Comparison of ENCODE assay signal across 9 cellular contexts in the genomic region with DNA sequence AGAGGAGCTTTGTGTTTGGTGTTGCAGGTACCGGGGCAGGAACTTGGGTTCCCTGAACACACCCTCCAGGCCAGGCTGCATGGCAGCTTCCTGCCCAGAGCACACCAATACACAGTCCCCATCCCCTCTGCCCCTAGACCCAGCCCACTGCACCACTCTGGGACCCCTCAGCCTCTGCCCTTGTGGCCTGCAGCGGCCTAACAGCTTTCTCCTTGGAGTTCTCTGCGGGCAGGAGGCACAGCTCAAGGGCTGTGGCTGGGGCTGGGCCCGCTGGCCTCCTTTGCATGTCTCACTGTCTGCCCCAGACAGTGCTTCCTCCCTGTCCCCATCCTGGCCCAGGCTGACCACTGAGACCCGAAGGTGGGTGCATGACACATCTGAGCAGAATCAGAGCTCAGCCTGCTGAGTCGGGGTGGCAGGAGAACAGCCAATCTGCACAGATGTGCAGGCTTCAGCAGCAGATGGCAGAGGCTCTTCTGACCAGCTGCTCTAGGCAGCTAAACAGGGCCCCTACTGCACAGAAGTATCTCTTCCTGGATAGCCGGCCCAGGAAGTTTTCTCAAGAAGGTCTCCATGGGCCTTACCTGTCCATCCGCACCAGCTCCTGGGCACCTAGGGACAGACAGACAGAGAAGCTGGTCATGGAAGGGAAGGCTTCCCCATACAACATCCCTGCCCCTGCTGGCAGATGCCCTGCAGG. TPM values are rescaled to one million over a fixed set of nuclear protein-coding genes. Genes with fewer than 3 reads are reported as not detected.
DNase-seq lines count a peak whose midpoint lies in the region; ATAC-seq, FAIRE-seq and TF ChIP-seq lines count a peak whose summit lies in the region.
"Had no signal": no experiment of that assay in that cellular context is flagged by ENCODE, and none has a peak within 500 bp of the region (broad histone marks: within the 10 kb centered on the region; RNA-seq: fewer than 3 reads in every experiment).

No MANE protein-coding gene starts in this region.

- no peak for TF ChIP-seq POLR2A in HepG2 (IDR thresholded peaks at IDR 0.05; ENCODE audit: insufficient read depth in 1 of 2, low read depth in 2 of 2, low read length in 2 of 2)
- no peak for TF ChIP-seq POLR2A in transverse colon (IDR thresholded peaks at IDR 0.05)

- ATAC-seq in HepG2 (peak; percentile 37), aorta (ENCODE audit: low FRiP score) (no peak), GM19035 (IDR thresholded peaks at IDR 0.05; ENCODE audit: unreplicated experiment) (no peak)
- ATAC-seq: body of pancreas had no signal

- H3K27ac ChIP-seq in HepG2 (ENCODE audit: extremely low read length, insufficient read depth, low read length) = no peak overlapping the region
- H3K27ac ChIP-seq in transverse colon = peak overlapping the region; percentile 56 to 84 (median 78)
- no peak overlapping the region for H3K27ac ChIP-seq in aorta (ENCODE audit: low read depth in 1 of 2, low read length in 2 of 2)

- CTCF ChIA-PET in activated naive CD4-positive, alpha-beta T cell treated with anti-CD3 and anti-CD28 coated beads, Interleukin-2, amount 10 ng/mL, durations not matched to agents 7 days and 5 days (lab: Charles Lee) = interaction anchor here (0.8 to 1.7 kb wide), 9 partner anchors 9 to 59 kb away, joined by 3 to 7 read pairs (median 4); a partner anchor contains a TSS
- CTCF ChIA-PET in activated CD4-positive, alpha-beta memory T cell treated with anti-CD3 and anti-CD28 coated beads, Interleukin-2, amount 10 ng/mL, durations not matched to agents 7 days and 5 days (lab: Charles Lee) = interaction anchor here (0.7 to 2.0 kb wide), 8 partner anchors 11 to 56 kb away, joined by 3 to 13 read pairs (median 4); a partner anchor contains a TSS
- CTCF ChIA-PET in HepG2 (lab: Yijun Ruan, JAX; ENCODE audit: low intra/inter-chr PET ratio, low total read pairs) = no interaction called here

- no peaks in the 10 kb centered on the region for H3K9me3 Mint-ChIP-seq in activated naive CD4-positive, alpha-beta T cell treated with anti-CD3 and anti-CD28 coated beads, Interleukin-2, amount 10 ng/mL, durations not matched to agents 7 days and 5 days
- H3K9me3 Mint-ChIP-seq in activated CD4-positive, alpha-beta memory T cell treated with anti-CD3 and anti-CD28 coated beads, Interleukin-2, amount 10 ng/mL, durations not matched to agents 7 days and 5 days = no peaks in the 10 kb centered on the region

- peak overlapping the region; percentile 21 for H3K4me3 Mint-ChIP-seq in activated naive CD4-positive, alpha-beta T cell treated with anti-CD3 and anti-CD28 coated beads, Interleukin-2, amount 10 ng/mL, durations not matched to agents 7 days and 5 days
- H3K4me3 Mint-ChIP-seq in activated CD4-positive, alpha-beta memory T cell treated with anti-CD3 and anti-CD28 coated beads, Interleukin-2, amount 10 ng/mL, durations not matched to agents 7 days and 5 days = no peak overlapping the region

- H3K27me3 Mint-ChIP-seq in activated naive CD4-positive, alpha-beta T cell treated with anti-CD3 and anti-CD28 coated beads, Interleukin-2, amount 10 ng/mL, durations not matched to agents 7 days and 5 days = no peaks in the 10 kb centered on the region
- H3K27me3 Mint-ChIP-seq in activated CD4-positive, alpha-beta memory T cell treated with anti-CD3 and anti-CD28 coated beads, Interleukin-2, amount 10 ng/mL, durations not matched to agents 7 days and 5 days = no peaks in the 10 kb centered on the region

- POLR2A ChIA-PET in activated CD4-positive, alpha-beta memory T cell treated with anti-CD3 and anti-CD28 coated beads, Interleukin-2, amount 10 ng/mL, durations not matched to agents 7 days and 5 days (lab: Charles Lee) = interaction anchor here (0.9 to 1.9 kb wide), 8 partner anchors 10 to 39 kb away, joined by 3 to 24 read pairs (median 4); a partner anchor contains a TSS
- POLR2A ChIA-PET in HepG2 (lab: Yijun Ruan, JAX) = no interaction called here

- 26% methylated on average over 4 of the region's 8 CpGs for WGBS in HepG2 (ENCODE audit: low lambda C conversion rate)
- WGBS in transverse colon (ENCODE audit: low coverage in 1 of 2), 2 donors = 68% methylated on average over 8 of the region's 8 CpGs; no CpG with 5 or more reads in 1 of the 2 donors
- WGBS in aorta, 2 donors = 82 to 93% methylated on average over 8 of the region's 8 CpGs

- H4K20me1 ChIP-seq in HepG2 (ENCODE audit: insufficient read depth, low read length) = no peaks in the 10 kb centered on the region

- H3K79me2 ChIP-seq in HepG2 (ENCODE audit: insufficient read depth, low read length) = no peaks in the 10 kb centered on the region

- H3K4me3 ChIP-seq in HepG2 (replicated peaks in 1 of 3; ENCODE audit: insufficient read depth in 1 of 3, low read depth in 2 of 3, low read length in 3 of 3) (0 out of 6 replicates have a peak overlapping the region, but pooled peaks of 1 of the 3 experiments have one; percentile 11), transverse colon (no peak overlapping the region), aorta (ENCODE audit: low read length in 2 of 2) (no peak overlapping the region)
- H3K4me3 ChIP-seq: body of pancreas had no signal

- TF ChIP-seq EP300 in HepG2 (IDR thresholded peaks at IDR 0.05; ENCODE audit: low read depth in 2 of 2, low read length in 2 of 2) (no peak), HepG2 (CRISPR knock-in tag; IDR thresholded peaks at IDR 0.05; ENCODE audit: borderline replicate concordance) (no peak), transverse colon (IDR thresholded peaks at IDR 0.05; ENCODE audit: low read depth) (no peak)

- no TSS peak for BruUV-seq in HepG2 (replicated peaks; lab: Mats Ljungman, UMichigan)

- peaks cover 73% of the 10 kb centered on the region for H3K36me3 Mint-ChIP-seq in activated naive CD4-positive, alpha-beta T cell treated with anti-CD3 and anti-CD28 coated beads, Interleukin-2, amount 10 ng/mL, durations not matched to agents 7 days and 5 days
- H3K36me3 Mint-ChIP-seq in activated CD4-positive, alpha-beta memory T cell treated with anti-CD3 and anti-CD28 coated beads, Interleukin-2, amount 10 ng/mL, durations not matched to agents 7 days and 5 days (ENCODE audit: low read depth) = peaks cover 82% of the 10 kb centered on the region

- H3K4me1 ChIP-seq in HepG2 (ENCODE audit: insufficient read depth, low read length) (peaks cover 58% of the 10 kb centered on the region), transverse colon (peaks cover 40 to 78% (median 48%) of the 10 kb centered on the region in 4 donors), aorta (ENCODE audit: control insufficient read depth in 1 of 2, insufficient read depth in 2 of 2, low read length in 2 of 2) (no peaks in the 10 kb centered on the region)

- DNase-seq in activated naive CD4-positive, alpha-beta T cell treated with anti-CD3 and anti-CD28 coated beads, Interleukin-2, amount 10 ng/mL, durations not matched to agents 7 days and 5 days = no peak
- DNase-seq in activated naive CD4-positive, alpha-beta T cell treated with anti-CD3 and anti-CD28 coated beads, Interleukin-2, amount 50 U/mL, for 16 hours = no peak
- DNase-seq in activated CD4-positive, alpha-beta memory T cell treated with anti-CD3 and anti-CD28 coated beads, Interleukin-2, amount 10 ng/mL, durations not matched to agents 7 days and 5 days = no peak
- no peak for DNase-seq in HepG2 (ENCODE audit: low spot score)
- peak; percentile 70 for DNase-seq in transverse colon
- no peak for DNase-seq in aorta
- no peak for DNase-seq in DMS79 treated with DMSO at 0.1 percent for 48 hours (lab: John Stamatoyannopoulos, UW)

- H3K27me3 ChIP-seq in HepG2 (ENCODE audit: control insufficient read depth in 1 of 2, insufficient read depth in 2 of 2, low read length in 2 of 2) (peaks cover 3 to 36% of the 10 kb centered on the region in 2 experiments; a peak in 3 of 5 replicates), transverse colon (no peaks in the 10 kb centered on the region), aorta (ENCODE audit: control insufficient read depth in 1 of 2, insufficient read depth in 2 of 2, low read length in 1 of 2) (no peaks in the 10 kb centered on the region)
- H3K27me3 ChIP-seq: body of pancreas had no signal

- H3K9ac ChIP-seq in HepG2 (ENCODE audit: insufficient read depth, low read depth, low read length) = no peak overlapping the region

- TF ChIP-seq CTCF in HepG2 (CRISPR knock-in tag; IDR thresholded peaks at IDR 0.05) (no peak), transverse colon (IDR thresholded peaks at IDR 0.05) (no peak)

- H3K9me3 ChIP-seq in HepG2 (ENCODE audit: low read length) (no peaks in the 10 kb centered on the region), transverse colon (no peaks in the 10 kb centered on the region), aorta (ENCODE audit: control insufficient read depth, low read length) (no peaks in the 10 kb centered on the region)
- H3K9me3 ChIP-seq: body of pancreas had no signal

- FAIRE-seq in HepG2 (lab: Jason Lieb, UNC) = no peak

- no peaks in the 10 kb centered on the region for H3K36me3 ChIP-seq in HepG2 (replicated peaks in 1 of 2; ENCODE audit: control insufficient read depth in 1 of 2, insufficient read depth in 2 of 2, low read length in 2 of 2)
- H3K36me3 ChIP-seq in transverse colon = no peaks in the 10 kb centered on the region
- H3K36me3 ChIP-seq in aorta (ENCODE audit: control insufficient read depth in 1 of 2, insufficient read depth in 2 of 2, low read length in 1 of 2) = peaks cover 3 to 13% of the 10 kb centered on the region in 2 donors

- H3K4me2 ChIP-seq in HepG2 (ENCODE audit: low read depth, low read length) = peak overlapping the region; percentile 53

- peaks cover 98% of the 10 kb centered on the region for H3K4me1 Mint-ChIP-seq in activated naive CD4-positive, alpha-beta T cell treated with anti-CD3 and anti-CD28 coated beads, Interleukin-2, amount 10 ng/mL, durations not matched to agents 7 days and 5 days
- H3K4me1 Mint-ChIP-seq in activated CD4-positive, alpha-beta memory T cell treated with anti-CD3 and anti-CD28 coated beads, Interleukin-2, amount 10 ng/mL, durations not matched to agents 7 days and 5 days = peaks cover 87% of the 10 kb centered on the region

- H3K27ac Mint-ChIP-seq in activated naive CD4-positive, alpha-beta T cell treated with anti-CD3 and anti-CD28 coated beads, Interleukin-2, amount 10 ng/mL, durations not matched to agents 7 days and 5 days = peak overlapping the region; percentile 93
- H3K27ac Mint-ChIP-seq in activated CD4-positive, alpha-beta memory T cell treated with anti-CD3 and anti-CD28 coated beads, Interleukin-2, amount 10 ng/mL, durations not matched to agents 7 days and 5 days = peak overlapping the region; percentile 87

- no peak for TF ChIP-seq RAD21 in HepG2 (CRISPR knock-in tag; IDR thresholded peaks at IDR 0.05)

- intact Hi-C loops in HepG2 (cut with micrococcal nuclease; ENCODE audit: unreplicated experiment) = no loop called here
- intact Hi-C loops in transverse colon (cut with DNase I; ENCODE audit: low total_unique reads) = no loop called here
- intact Hi-C loops in aorta (cut with DNase I) = no loop called here

- in situ Hi-C loops in HepG2 (cut with HindIII; ENCODE audit: extremely low pct_ligation_motif_present, low pct_unique_long_range_greater_than_20kb) = no loop called here
- in situ Hi-C loops in transverse colon (cut with MboI; ENCODE audit: low pct_ligation_motif_present in 1 of 4, low pct_unique_long_range_greater_than_20kb in 1 of 4, low sequenced_read_pairs in 3 of 4) = no loop called here

- H2AFZ ChIP-seq in HepG2 (ENCODE audit: low read length) = no peak overlapping the region

RNA-seq across cellular contexts. Expression of a gene that starts 20.8 kb away (rescaled TPM):
- 100 to 1,000 TPM; 109 TPM for total RNA-seq in activated CD4-positive, alpha-beta memory T cell treated with anti-CD3 and anti-CD28 coated beads, Interleukin-2, amount 10 ng/mL, durations not matched to agents 7 days and 5 days
- 0.36 and 0.44 TPM in 2 replicates for total RNA-seq in HepG2 (2016; rRNA removed; fragmentation: Illumina TruSeq; extraction: Trizol)
- 0.26 TPM in 1 of 2 replicates, not detected in the other for total RNA-seq in HepG2 (2016; cell fraction: cytosol; rRNA removed; fragmentation: Illumina TruSeq; extraction: Trizol; ENCODE audit: low read depth)
- 0.41 TPM in 1 of 2 replicates, not detected in the other for total RNA-seq in HepG2 (2016; cell fraction: insoluble cytoplasmic fraction; rRNA removed; fragmentation: Illumina TruSeq; extraction: Trizol)
- 0.14 TPM in 1 of 2 replicates, not detected in the other for total RNA-seq in HepG2 (2016; cell fraction: membrane; rRNA removed; fragmentation: Illumina TruSeq; extraction: Trizol)
- 0.16 and 0.19 TPM in 2 replicates for total RNA-seq in HepG2 (2016; cell fraction: nucleus; rRNA removed; fragmentation: Illumina TruSeq; extraction: Trizol)
- 3.2 and 3.8 TPM in 2 replicates for polyA plus RNA-seq in HepG2 (2011; rRNA removed)
- polyA plus RNA-seq in HepG2 (2011; cell fraction: cytosol; rRNA removed) = 2.2 and 3.9 TPM in 2 replicates
- 2.1 and 3.3 TPM in 2 replicates for polyA plus RNA-seq in HepG2 (2011; cell fraction: nucleus; rRNA removed)
- 0.35 and 0.81 TPM in 2 replicates for polyA plus RNA-seq in HepG2 (2012)
- 0.18 and 0.35 TPM in 2 replicates for polyA plus RNA-seq in HepG2 (2016; cell fraction: cytosol; fragmentation: Illumina TruSeq; extraction: Trizol; ENCODE audit: low read depth)
- 0.23 TPM in 1 of 2 replicates, not detected in the other for polyA plus RNA-seq in HepG2 (2016; cell fraction: insoluble cytoplasmic fraction; fragmentation: Illumina TruSeq; extraction: Trizol; ENCODE audit: low read depth)
- polyA plus RNA-seq in HepG2 (2016; cell fraction: membrane; fragmentation: Illumina TruSeq; extraction: Trizol; ENCODE audit: low read depth) = 0.14 and 0.38 TPM in 2 replicates
- polyA plus RNA-seq in HepG2 (2016; cell fraction: nucleus; fragmentation: Illumina TruSeq; extraction: Trizol; ENCODE audit: insufficient read depth, low read depth) = 0.32 and 1.1 TPM in 2 replicates
- polyA minus RNA-seq in HepG2 (2011; rRNA and poly(A)+ RNA removed; ENCODE audit: low replicate concordance) = 4.6 and 6.5 TPM in 2 replicates
- polyA minus RNA-seq in HepG2 (2011; cell fraction: cytosol; rRNA and poly(A)+ RNA removed) = 3.0 and 4.5 TPM in 2 replicates
- 1.9 and 2.3 TPM in 2 replicates for polyA minus RNA-seq in HepG2 (2011; cell fraction: nucleus; rRNA and poly(A)+ RNA removed)
- 10 to 100 TPM; 54.3 to 77.0 (median 61.6) TPM for total RNA-seq in transverse colon
- 100 to 1,000 TPM in 1 of 2 donors, 10 to 100 TPM in 1; 91.8 to 123 TPM for total RNA-seq in aorta
- polyA plus RNA-seq in aorta = 10 to 100 TPM; 44.7 to 48.0 TPM

RNA-seq across cellular contexts. Expression of a gene that starts 33.0 kb away (rescaled TPM):
- under 1 TPM; 0.25 to 0.33 TPM for total RNA-seq in activated CD4-positive, alpha-beta memory T cell treated with anti-CD3 and anti-CD28 coated beads, Interleukin-2, amount 10 ng/mL, durations not matched to agents 7 days and 5 days
- total RNA-seq in HepG2 (2016; rRNA removed; fragmentation: Illumina TruSeq; extraction: Trizol) (not detected in 2 replicates), transverse colon (under 1 TPM in 1 of 4 donors, not detected in 3; 0.16 TPM), aorta (under 1 TPM; 0.36 to 0.42 TPM)
- total RNA-seq in HepG2 (2016; cell fraction: cytosol; rRNA removed; fragmentation: Illumina TruSeq; extraction: Trizol; ENCODE audit: low read depth) = not detected in 2 replicates
- total RNA-seq in HepG2 (2016; cell fraction: insoluble cytoplasmic fraction; rRNA removed; fragmentation: Illumina TruSeq; extraction: Trizol) = not detected in 2 replicates
- total RNA-seq in HepG2 (2016; cell fraction: membrane; rRNA removed; fragmentation: Illumina TruSeq; extraction: Trizol) = not detected in 2 replicates
- not detected in 2 replicates for total RNA-seq in HepG2 (2016; cell fraction: nucleus; rRNA removed; fragmentation: Illumina TruSeq; extraction: Trizol)
- polyA plus RNA-seq in HepG2 (2011; rRNA removed) (not detected in 2 replicates), aorta (not detected)
- polyA plus RNA-seq in HepG2 (2011; cell fraction: cytosol; rRNA removed) = not detected in 2 replicates
- polyA plus RNA-seq in HepG2 (2011; cell fraction: nucleus; rRNA removed) = not detected in 2 replicates
- not detected in 2 replicates for polyA plus RNA-seq in HepG2 (2012)
- polyA plus RNA-seq in HepG2 (2016; cell fraction: cytosol; fragmentation: Illumina TruSeq; extraction: Trizol; ENCODE audit: low read depth) = not detected in 2 replicates
- polyA plus RNA-seq in HepG2 (2016; cell fraction: insoluble cytoplasmic fraction; fragmentation: Illumina TruSeq; extraction: Trizol; ENCODE audit: low read depth) = not detected in 2 replicates
- polyA plus RNA-seq in HepG2 (2016; cell fraction: membrane; fragmentation: Illumina TruSeq; extraction: Trizol; ENCODE audit: low read depth) = not detected in 2 replicates
- not detected in 2 replicates for polyA plus RNA-seq in HepG2 (2016; cell fraction: nucleus; fragmentation: Illumina TruSeq; extraction: Trizol; ENCODE audit: insufficient read depth, low read depth)
- polyA minus RNA-seq in HepG2 (2011; rRNA and poly(A)+ RNA removed; ENCODE audit: low replicate concordance) = not detected in 2 replicates
- polyA minus RNA-seq in HepG2 (2011; cell fraction: cytosol; rRNA and poly(A)+ RNA removed) = not detected in 2 replicates
- not detected in 2 replicates for polyA minus RNA-seq in HepG2 (2011; cell fraction: nucleus; rRNA and poly(A)+ RNA removed)
- total RNA-seq: body of pancreas had no signal

Comparison
In these comparisons a context has a peak if more than half of its experiments do, and no peak if none do; other contexts are left out.
1. H3K27ac ChIP-seq: peak in transverse colon (4 of 4); none in HepG2 (single experiment) and aorta (0 of 2).
2. RNA of a gene that starts 20.8 kb away (total RNA-seq): 91.8 to 123 TPM in aorta, 109 TPM in activated CD4-positive, alpha-beta memory T cell treated with anti-CD3 and anti-CD28 coated beads, Interleukin-2, amount 10 ng/mL, durations not matched to agents 7 days and 5 days and 54.3 to 77.0 TPM in transverse colon; 0.14 to 0.44 TPM in HepG2; every median in the first group is over 10 times any median in the second.